1 cellular context compared by ENCODE assay signal in genomic region chr1:79497193-79497773, GRCh38.
TF ChIP-seq lines count a peak whose summit lies in the region.

No MANE protein-coding gene starts in this region.

TF ChIP-seq in K562, 482 proteins besides CTCF, POLR2A, EP300 and RAD21 (continued from another document):
- TF ChIP-seq SFPQ (IDR thresholded peaks at IDR 0.05; ENCODE audit: low read depth, low read length) (no peak), ZNF75A (CRISPR knock-in tag; IDR thresholded peaks at IDR 0.05) (no peak), RB1 (IDR thresholded peaks at IDR 0.05; ENCODE audit: low read depth) (no peak), BCLAF1 (IDR thresholded peaks at IDR 0.05; ENCODE audit: borderline replicate concordance in 1 of 2, control insufficient read depth in 1 of 2, low read depth in 2 of 2, low read length in 1 of 2) (no peak)
